27 cellular contexts compared by ENCODE assay signal in genomic region chr7:139867847-139868246, GRCh38. TPM values are rescaled to one million over a fixed set of nuclear protein-coding genes. Genes with fewer than 3 reads are reported as not detected.
DNase-seq lines count a peak whose midpoint lies in the region; ATAC-seq, FAIRE-seq and TF ChIP-seq lines count a peak whose summit lies in the region.
"Had no signal": no experiment of that assay in that cellular context is flagged by ENCODE, and none has a peak within 500 bp of the region (broad histone marks: within the 10 kb centered on the region; RNA-seq: fewer than 3 reads in every experiment).

No MANE protein-coding gene starts in this region.

- H3K4me3 ChIP-seq in MM.1S (ENCODE audit: low read length) (peak overlapping the region; percentile 24), HepG2 (replicated peaks in 1 of 3; ENCODE audit: insufficient read depth in 1 of 3, low read depth in 2 of 3, low read length in 3 of 3) (no peak overlapping the region)
- H3K4me3 ChIP-seq: A549; BLaER1 treated with 17β-estradiol and CSF1 and Interleukin-3, amounts not matched to agents 10 nM and 100 nM; GM23248 had no signal

- peaks cover 3 to 10% (median 8%) of the 10 kb centered on the region in 3 donors for H3K9me3 Mint-ChIP-seq in T-cell

- peak overlapping the region; percentile 0; the same call in 1 of the 2 replicates for H2AFZ ChIP-seq in MM.1S (ENCODE audit: low read length)
- H2AFZ ChIP-seq in HepG2 (ENCODE audit: low read length), result no peak overlapping the region
- H2AFZ ChIP-seq: GM23248 had no signal

- H3K79me2 ChIP-seq in MM.1S (ENCODE audit: low read length) (no peaks in the 10 kb centered on the region), HepG2 (ENCODE audit: insufficient read depth, low read length) (no peaks in the 10 kb centered on the region)

- DNase-seq in NCI-H510A treated with DMSO at 0.1 percent for 48 hours (lab: John Stamatoyannopoulos, UW), result peak; percentile 9
- no peak for DNase-seq in NCI-H510A (lab: John Stamatoyannopoulos, UW)
- DNase-seq in DMS53 treated with DMSO at 0.1 percent for 48 hours (lab: John Stamatoyannopoulos, UW; ENCODE audit: unreplicated experiment), result peak; percentile 70
- DNase-seq in MM.1S, result peak; percentile 89
- DNase-seq in RPMI8226, result peak; percentile 9
- no peak for DNase-seq in H54 (ENCODE audit: insufficient read length, low spot score)
- no peak for DNase-seq in T-cell
- no peak for DNase-seq in HepG2 (ENCODE audit: low spot score)
- DNase-seq: 8988T; ACHN; AML-193; BE2C; CD4-positive, alpha-beta T cell; CD8-positive, alpha-beta memory T cell; DMS 273 treated with DMSO at 0.1 percent for 48 hours; DND-41; GM23248; H9 had no signal

- H3K27me3 ChIP-seq in MM.1S (replicated peaks; ENCODE audit: insufficient read depth, low read length) (no peaks in the 10 kb centered on the region), HepG2 (ENCODE audit: control insufficient read depth in 1 of 2, insufficient read depth in 2 of 2, low read length in 2 of 2) (no peaks in the 10 kb centered on the region)
- H3K27me3 ChIP-seq: BE2C; BLaER1 treated with 17β-estradiol and CSF1 and Interleukin-3, amounts not matched to agents 10 nM and 100 nM had no signal

- POLR2A ChIA-PET in T-cell (lab: Charles Lee), result no interaction called here
- POLR2A ChIA-PET in HepG2 (lab: Yijun Ruan, JAX), result no interaction called here

- 0 out of 2 replicates have a peak, but pooled peaks cover 6% of the 10 kb centered on the region for H3K9me3 ChIP-seq in MM.1S (replicated peaks; ENCODE audit: insufficient read depth, low read length)
- H3K9me3 ChIP-seq in HepG2 (ENCODE audit: low read length), result peaks cover 7% of the 10 kb centered on the region
- H3K9me3 ChIP-seq: BE2C had no signal

- H3K4me1 ChIP-seq in MM.1S (ENCODE audit: low read length) (peaks cover 7% of the 10 kb centered on the region), HepG2 (ENCODE audit: insufficient read depth, low read length) (no peaks in the 10 kb centered on the region)
- H3K4me1 ChIP-seq: A549, BE2C had no signal

- TF ChIP-seq RAD21 in HepG2 (CRISPR knock-in tag; IDR thresholded peaks at IDR 0.05), result no peak

- 76% methylated on average over 8 of the region's 8 CpGs for WGBS in HepG2 (ENCODE audit: low lambda C conversion rate)

- H3K9me2 ChIP-seq in MM.1S (replicated peaks; ENCODE audit: insufficient read depth, low read length), result no peaks in the 10 kb centered on the region

- BruUV-seq in HepG2 (replicated peaks; lab: Mats Ljungman, UMichigan), result no TSS peak

- in situ Hi-C loops in HepG2 (cut with HindIII; ENCODE audit: extremely low pct_ligation_motif_present, low pct_unique_long_range_greater_than_20kb), result no loop called here

- ATAC-seq in T-cell (replicated peaks in 1 of 4), result no peak
- no peak for ATAC-seq in HepG2
- ATAC-seq: A549, HCT116 had no signal

- H4K20me1 ChIP-seq in MM.1S (ENCODE audit: insufficient read depth, low read length) (no peaks in the 10 kb centered on the region), HepG2 (ENCODE audit: insufficient read depth, low read length) (no peaks in the 10 kb centered on the region)

- TF ChIP-seq EP300 in HepG2 (IDR thresholded peaks at IDR 0.05; ENCODE audit: low read depth in 2 of 2, low read length in 2 of 2) (no peak), HepG2 (CRISPR knock-in tag; IDR thresholded peaks at IDR 0.05; ENCODE audit: borderline replicate concordance) (no peak)

- H3K4me1 Mint-ChIP-seq in T-cell, result peaks cover 0 to 1% (median 0%) of the 10 kb centered on the region in 3 donors
- H3K4me1 Mint-ChIP-seq: CD8-positive, alpha-beta memory T cell; H9 had no signal

- H3K27ac ChIP-seq in MM.1S (ENCODE audit: low read length) (peak overlapping the region; percentile 32; the same call in 1 of the 2 replicates), HepG2 (ENCODE audit: extremely low read length, insufficient read depth, low read length) (no peak overlapping the region)
- H3K27ac ChIP-seq: A549; BLaER1 treated with 17β-estradiol and CSF1 and Interleukin-3, amounts not matched to agents 10 nM and 100 nM; GM23248 had no signal

- FAIRE-seq in H54 (lab: Jason Lieb, UNC) (no peak), HepG2 (lab: Jason Lieb, UNC) (no peak)
- FAIRE-seq: A549, D721Med, G401.6, GM12892, GM19239, H1 had no signal

- 0 out of 2 replicates have a peak, but pooled peaks cover 2% of the 10 kb centered on the region for H3F3A ChIP-seq in MM.1S (ENCODE audit: insufficient read depth, low read length)

- intact Hi-C loops in HepG2 (cut with micrococcal nuclease; ENCODE audit: unreplicated experiment), result no loop called here

- no peaks in the 10 kb centered on the region for H3K36me3 ChIP-seq in MM.1S (replicated peaks; ENCODE audit: insufficient read depth, low read length)
- H3K36me3 ChIP-seq in HepG2 (replicated peaks in 1 of 2; ENCODE audit: control insufficient read depth in 1 of 2, insufficient read depth in 2 of 2, low read length in 2 of 2), result no peaks in the 10 kb centered on the region
- H3K36me3 ChIP-seq: BE2C had no signal

- H3K4me3 Mint-ChIP-seq in T-cell, result no peak overlapping the region
- H3K4me3 Mint-ChIP-seq: CD14-positive monocyte; CD4-positive, alpha-beta T cell; CD8-positive, alpha-beta memory T cell; H9 had no signal

- peaks cover 4% of the 10 kb centered on the region for H3K36me3 Mint-ChIP-seq in T-cell

- H3K27me3 Mint-ChIP-seq in T-cell, result peaks cover 4 to 7% of the 10 kb centered on the region in 2 donors
- H3K27me3 Mint-ChIP-seq: CD4-positive, alpha-beta T cell had no signal

- CTCF ChIA-PET in T-cell (lab: Charles Lee) (no interaction called here), HepG2 (lab: Yijun Ruan, JAX; ENCODE audit: low intra/inter-chr PET ratio, low total read pairs) (no interaction called here)

- no peak for TF ChIP-seq CTCF in MM.1S (IDR thresholded peaks at IDR 0.05; ENCODE audit: low read length)
- TF ChIP-seq CTCF in HepG2 (CRISPR knock-in tag; IDR thresholded peaks at IDR 0.05), result no peak

- no peak overlapping the region for H3K27ac Mint-ChIP-seq in T-cell
- H3K27ac Mint-ChIP-seq: CD4-positive, alpha-beta T cell; CD8-positive, alpha-beta memory T cell; H9 had no signal

- H3K9ac ChIP-seq in MM.1S (ENCODE audit: low read length) (no peak overlapping the region), HepG2 (ENCODE audit: insufficient read depth, low read depth, low read length) (no peak overlapping the region)
- H3K9ac ChIP-seq: BLaER1 treated with 17β-estradiol and CSF1 and Interleukin-3, amounts not matched to agents 10 nM and 100 nM; GM23248 had no signal

- H3K4me2 ChIP-seq in MM.1S (ENCODE audit: low read depth, low read length), result peak overlapping the region; percentile 48
- no peak overlapping the region for H3K4me2 ChIP-seq in HepG2 (ENCODE audit: low read depth, low read length)
- H3K4me2 ChIP-seq: A549; BLaER1 treated with 17β-estradiol and CSF1 and Interleukin-3, amounts not matched to agents 10 nM and 100 nM had no signal

- TF ChIP-seq POLR2A in H54 (IDR thresholded peaks at IDR 0.05; ENCODE audit: low read depth, low read length) (no peak), HepG2 (IDR thresholded peaks at IDR 0.05; ENCODE audit: insufficient read depth in 1 of 2, low read depth in 2 of 2, low read length in 2 of 2) (no peak)

TF ChIP-seq in HepG2, 621 proteins besides CTCF, POLR2A, EP300 and RAD21:
- TF ChIP-seq ZNF224 (CRISPR knock-in tag; IDR thresholded peaks at IDR 0.05) (no peak), ZSCAN30 (CRISPR knock-in tag; IDR thresholded peaks at IDR 0.05) (no peak)

RNA-seq across cellular contexts. Expression of gene TBXAS1, which starts 38.8 kb away (rescaled TPM):
- total RNA-seq in T-cell (10 to 100 TPM in 2 of 5 donors, 1 to 10 TPM in 3; 5.2 to 14.2 (median 7.3) TPM), HepG2 (2016; rRNA removed; fragmentation: Illumina TruSeq; extraction: Trizol) (4.0 and 6.1 TPM in 2 replicates)
- total RNA-seq in HepG2 (2016; cell fraction: cytosol; rRNA removed; fragmentation: Illumina TruSeq; extraction: Trizol; ENCODE audit: low read depth), result 6.2 and 7.7 TPM in 2 replicates
- 4.0 and 4.2 TPM in 2 replicates for total RNA-seq in HepG2 (2016; cell fraction: insoluble cytoplasmic fraction; rRNA removed; fragmentation: Illumina TruSeq; extraction: Trizol)
- 6.2 and 7.7 TPM in 2 replicates for total RNA-seq in HepG2 (2016; cell fraction: membrane; rRNA removed; fragmentation: Illumina TruSeq; extraction: Trizol)
- total RNA-seq in HepG2 (2016; cell fraction: nucleus; rRNA removed; fragmentation: Illumina TruSeq; extraction: Trizol), result 5.0 and 7.0 TPM in 2 replicates
- 4.9 and 6.6 TPM in 2 replicates for polyA plus RNA-seq in HepG2 (2011; rRNA removed)
- 4.4 and 4.6 TPM in 2 replicates for polyA plus RNA-seq in HepG2 (2011; cell fraction: cytosol; rRNA removed)
- 5.3 and 6.9 TPM in 2 replicates for polyA plus RNA-seq in HepG2 (2011; cell fraction: nucleus; rRNA removed)
- 2.7 and 3.4 TPM in 2 replicates for polyA plus RNA-seq in HepG2 (2012)
- polyA plus RNA-seq in HepG2 (2016; cell fraction: cytosol; fragmentation: Illumina TruSeq; extraction: Trizol; ENCODE audit: low read depth), result 5.8 and 8.1 TPM in 2 replicates
- polyA plus RNA-seq in HepG2 (2016; cell fraction: insoluble cytoplasmic fraction; fragmentation: Illumina TruSeq; extraction: Trizol; ENCODE audit: low read depth), result 3.9 and 4.1 TPM in 2 replicates
- 5.9 and 6.2 TPM in 2 replicates for polyA plus RNA-seq in HepG2 (2016; cell fraction: membrane; fragmentation: Illumina TruSeq; extraction: Trizol; ENCODE audit: low read depth)
- polyA plus RNA-seq in HepG2 (2016; cell fraction: nucleus; fragmentation: Illumina TruSeq; extraction: Trizol; ENCODE audit: insufficient read depth, low read depth), result 3.4 and 12.1 TPM in 2 replicates
- 0.23 and 7.4 TPM in 2 replicates for polyA minus RNA-seq in HepG2 (2011; rRNA and poly(A)+ RNA removed; ENCODE audit: low replicate concordance)
- polyA minus RNA-seq in HepG2 (2011; cell fraction: cytosol; rRNA and poly(A)+ RNA removed), result 1.5 and 3.0 TPM in 2 replicates
- 6.3 and 9.0 TPM in 2 replicates for polyA minus RNA-seq in HepG2 (2011; cell fraction: nucleus; rRNA and poly(A)+ RNA removed)
- total RNA-seq: GM23248 had no signal

Comparison
In these comparisons a context has a peak if more than half of its experiments do, and no peak if none do; other contexts are left out.
1. DNase-seq: peak in NCI-H510A treated with DMSO at 0.1 percent for 48 hours (single experiment), DMS53 treated with DMSO at 0.1 percent for 48 hours (single experiment), MM.1S (single experiment) and RPMI8226 (single experiment); none in NCI-H510A (single experiment), H54 (single experiment), T-cell (0 of 34) and HepG2 (single experiment).